10 cellular contexts compared by ENCODE assay signal in the genomic region with DNA sequence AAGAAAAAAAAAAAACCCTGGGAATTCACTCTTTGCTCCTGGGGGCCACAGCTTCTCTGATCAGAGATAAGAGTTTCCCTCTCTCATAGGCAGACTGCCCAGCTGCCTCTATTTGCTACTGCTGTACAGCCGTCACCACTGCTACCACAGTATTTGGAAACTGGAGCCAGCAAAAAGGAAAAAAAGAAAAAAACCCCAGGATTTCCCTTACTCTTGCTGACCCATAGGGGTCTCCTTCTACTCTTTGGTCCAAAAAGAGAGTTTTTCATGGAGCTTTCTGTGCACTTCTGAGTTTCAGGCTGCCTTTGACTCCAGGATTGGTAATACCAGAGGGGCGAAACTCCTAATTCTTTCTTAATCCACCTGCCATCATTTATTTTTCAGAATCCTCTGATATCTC.
DNase-seq lines count a peak whose midpoint lies in the region; ATAC-seq and TF ChIP-seq lines count a peak whose summit lies in the region.
"Had no signal": no experiment of that assay in that cellular context is flagged by ENCODE, and none has a peak within 500 bp of the region (broad histone marks: within the 10 kb centered on the region; RNA-seq: fewer than 3 reads in every experiment).

No MANE protein-coding gene starts in this region.

- H3K79me2 ChIP-seq in PC-9 (ENCODE audit: low read depth), result no peaks in the 10 kb centered on the region

- intact Hi-C loops in PC-9 (cut with micrococcal nuclease; ENCODE audit: unreplicated experiment), result no loop called here

- no peak for ATAC-seq in HG02763 (IDR thresholded peaks at IDR 0.05; ENCODE audit: unreplicated experiment)
- ATAC-seq in stimulated activated effector memory CD8-positive, alpha-beta T cell treated with anti-CD3 and anti-CD28 coated beads, Interleukin-12 subunit alpha, Interleukin-12 subunit beta, amount 100 ng/mL, for 72 hours, result no peak
- no peak for ATAC-seq in HG03108 (IDR thresholded peaks at IDR 0.05; ENCODE audit: unreplicated experiment)

- H3K4me3 ChIP-seq in GM12865 (ENCODE audit: low read depth, low read length), result no peak overlapping the region
- H3K4me3 ChIP-seq in PC-9, result no peak overlapping the region
- H3K4me3 ChIP-seq in fibroblast of pulmonary artery (replicated peaks; ENCODE audit: low read depth, low read length), result no peak overlapping the region
- H3K4me3 ChIP-seq: ovary, SK-N-MC had no signal

- no peaks in the 10 kb centered on the region; the same call in 1 of the 2 replicates for H3F3A ChIP-seq in PC-9 (ENCODE audit: insufficient read depth, low read depth)

- H3K4me2 ChIP-seq in PC-9, result no peak overlapping the region

- no peaks in the 10 kb centered on the region for H3K9me2 ChIP-seq in PC-9 (ENCODE audit: insufficient read depth)

- no peaks in the 10 kb centered on the region for H3K9me3 Mint-ChIP-seq in stimulated activated effector memory CD8-positive, alpha-beta T cell treated with anti-CD3 and anti-CD28 coated beads, Interleukin-12 subunit alpha, Interleukin-12 subunit beta, amount 100 ng/mL, for 72 hours

- no peaks in the 10 kb centered on the region for H3K4me1 ChIP-seq in PC-9 (replicated peaks; ENCODE audit: insufficient read depth)

- H3K4me1 Mint-ChIP-seq in stimulated activated effector memory CD8-positive, alpha-beta T cell treated with anti-CD3 and anti-CD28 coated beads, Interleukin-12 subunit alpha, Interleukin-12 subunit beta, amount 100 ng/mL, for 72 hours, result no peaks in the 10 kb centered on the region

- no peaks in the 10 kb centered on the region for H3K27me3 ChIP-seq in PC-9 (ENCODE audit: insufficient read depth, low read depth)
- H3K27me3 ChIP-seq: ovary had no signal

- H3K27ac ChIP-seq in PC-9, result no peak overlapping the region
- H3K27ac ChIP-seq: ovary, SK-N-MC had no signal

- H4K20me1 ChIP-seq in PC-9 (ENCODE audit: insufficient read depth), result no peaks in the 10 kb centered on the region

- POLR2A ChIA-PET in PC-9 (lab: Charles Lee; ENCODE audit: unreplicated experiment), result interaction anchor here (0.6 kb wide), 1 partner anchor 950 kb away, joined by 7 read pairs; no protein-coding TSS in a partner anchor

- no peaks in the 10 kb centered on the region for H3K36me3 ChIP-seq in PC-9 (ENCODE audit: low read depth)
- H3K36me3 ChIP-seq: ovary had no signal

- H3K9me3 ChIP-seq in PC-9 (ENCODE audit: insufficient read depth, low read depth), result no peaks in the 10 kb centered on the region
- H3K9me3 ChIP-seq: ovary had no signal

- H2AFZ ChIP-seq in PC-9, result no peak overlapping the region

- TF ChIP-seq CTCF in GM12865 (IDR thresholded peaks at IDR 0.05; ENCODE audit: insufficient read depth, low read depth, low read length, missing control alignments) (peak; percentile 17), PC-9 (conservative IDR thresholded peaks at IDR 0.05) (peak; percentile 62), fibroblast of pulmonary artery (IDR thresholded peaks at IDR 0.05; ENCODE audit: low read length, missing control alignments) (peak; percentile 65)

- CTCF ChIA-PET in PC-9 (lab: Charles Lee), result interaction anchor here (0.7 to 1.4 kb wide), 2 partner anchors 15 to 23 kb away, joined by 3 to 5 read pairs; no protein-coding TSS in a partner anchor

- no peaks in the 10 kb centered on the region for H3K36me3 Mint-ChIP-seq in stimulated activated effector memory CD8-positive, alpha-beta T cell treated with anti-CD3 and anti-CD28 coated beads, Interleukin-12 subunit alpha, Interleukin-12 subunit beta, amount 100 ng/mL, for 72 hours

- no TSS peak for BruUV-seq in PC-9 (replicated peaks; lab: Mats Ljungman, UMichigan)

- DNase-seq in A172 (ENCODE audit: low spot score) (peak; percentile 33), GM12865 (ENCODE audit: low read depth) (no peak), PC-9 (no peak), fibroblast of pulmonary artery (ENCODE audit: low read depth) (peak; percentile 47), OCI-M2 (lab: John Stamatoyannopoulos, UW; ENCODE audit: unreplicated experiment) (no peak)
- DNase-seq in stimulated activated effector memory CD8-positive, alpha-beta T cell treated with anti-CD3 and anti-CD28 coated beads, Interleukin-12 subunit alpha, Interleukin-12 subunit beta, amount 100 ng/mL, for 72 hours (ENCODE audit: low spot score in 2 of 2), result no peak
- DNase-seq: ovary had no signal

- H3K4me3 Mint-ChIP-seq in stimulated activated effector memory CD8-positive, alpha-beta T cell treated with anti-CD3 and anti-CD28 coated beads, Interleukin-12 subunit alpha, Interleukin-12 subunit beta, amount 100 ng/mL, for 72 hours, result no peak overlapping the region

- H3K27ac Mint-ChIP-seq in stimulated activated effector memory CD8-positive, alpha-beta T cell treated with anti-CD3 and anti-CD28 coated beads, Interleukin-12 subunit alpha, Interleukin-12 subunit beta, amount 100 ng/mL, for 72 hours, result no peak overlapping the region

Comparison
In these comparisons a context has a peak if more than half of its experiments do, and no peak if none do; other contexts are left out.
1. DNase-seq: peak in A172 (single experiment) and fibroblast of pulmonary artery (single experiment); none in GM12865 (single experiment), PC-9 (0 of 2), stimulated activated effector memory CD8-positive, alpha-beta T cell treated with anti-CD3 and anti-CD28 coated beads, Interleukin-12 subunit alpha, Interleukin-12 subunit beta, amount 100 ng/mL, for 72 hours (0 of 2) and OCI-M2 (single experiment).
2. Peak in every context shown above with its lines, with median percentiles within 50 percentile points of each other: CTCF ChIP-seq.